8 cellular contexts compared by ENCODE assay signal in the genomic region with DNA sequence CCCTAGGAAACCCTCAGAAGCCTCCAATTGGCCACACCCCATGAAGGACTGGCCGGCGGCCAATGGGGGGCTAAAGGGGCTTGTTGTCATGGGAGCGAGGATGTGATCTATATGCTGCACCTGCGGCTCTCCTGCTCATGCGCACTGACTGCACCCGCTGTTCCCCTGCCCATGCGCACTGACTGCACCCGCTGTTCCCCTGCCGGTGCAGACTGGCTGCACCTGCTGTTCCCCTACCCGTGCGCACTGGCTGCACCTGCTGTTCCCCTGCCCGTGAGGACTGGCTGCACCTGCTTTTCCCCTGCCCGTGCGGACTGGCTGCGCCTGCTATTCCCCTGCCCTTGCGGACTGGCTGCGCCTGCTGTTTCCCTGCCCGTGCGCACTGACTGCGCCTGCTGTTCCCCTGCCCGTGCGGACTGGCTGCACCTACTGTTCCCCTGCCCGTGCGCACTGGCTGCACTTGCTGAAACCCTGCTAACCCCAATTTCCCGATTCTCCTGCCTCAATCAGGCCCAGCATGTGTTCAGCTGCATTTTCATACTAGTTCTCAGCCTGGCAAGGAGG. TPM values are rescaled to one million over a fixed set of nuclear protein-coding genes. Genes with fewer than 3 reads are reported as not detected.
A peak's percentile ranks its signal among the peaks of the same experiment; 100 is the strongest.
DNase-seq lines count a peak whose midpoint lies in the region; ATAC-seq lines count a peak whose summit lies in the region.

No MANE protein-coding gene starts in this region.

- DNase-seq in A172 (ENCODE audit: low spot score), result peak; percentile 37
- peak; percentile 99 for DNase-seq in NCI-H510A treated with DMSO at 0.1 percent for 48 hours (lab: John Stamatoyannopoulos, UW)
- DNase-seq in activated CD8-positive, alpha-beta memory T cell treated with anti-CD3 and anti-CD28 coated beads, Interleukin-2, amount 50 U/mL, for 48 hours, result peak; percentile 75
- peak; percentile 96 for DNase-seq in germinal center (ENCODE audit: low spot score)
- peak; percentile 93 for DNase-seq in retina

- ATAC-seq in GM19025 (IDR thresholded peaks at IDR 0.05; ENCODE audit: low read depth, unreplicated experiment) (peak; percentile 68), HG03342 (IDR thresholded peaks at IDR 0.05; ENCODE audit: unreplicated experiment) (peak; percentile 86), GM18519 (IDR thresholded peaks at IDR 0.05; ENCODE audit: low FRiP score, unreplicated experiment) (no peak)

RNA-seq across cellular contexts. Expression of a gene that starts 16.8 kb away (rescaled TPM):
- 22.0 and 24.1 TPM in 2 replicates for total RNA-seq in A172 (2014; rRNA removed; shearing (Covaris generic))

RNA-seq across cellular contexts. Expression of a gene that starts 46.4 kb away (rescaled TPM):
- total RNA-seq in A172 (2014; rRNA removed; shearing (Covaris generic)), result 0.12 TPM in 1 of 2 replicates, not detected in the other

Comparison
In these comparisons a context has a peak if more than half of its experiments do, and no peak if none do; other contexts are left out.
1. DNase-seq: peak in every context shown above with its lines; median percentile 99 in NCI-H510A treated with DMSO at 0.1 percent for 48 hours; 96 in germinal center; 93 in retina; 75 in activated CD8-positive, alpha-beta memory T cell treated with anti-CD3 and anti-CD28 coated beads, Interleukin-2, amount 50 U/mL, for 48 hours; 37 in A172.